ENCODE assay signal across 8 cellular contexts in genomic region chr19:11798391-11799296, GRCh38. TPM values are rescaled to one million over a fixed set of nuclear protein-coding genes. Genes with fewer than 3 reads are reported as not detected.
DNase-seq lines count a peak whose midpoint lies in the region; ATAC-seq, FAIRE-seq and TF ChIP-seq lines count a peak whose summit lies in the region.

ZNF491 (plus strand) TSS chr19:11798523; CDS start chr19:11805954, 7,431 bp downstream.

- H3K9me3 ChIP-seq in keratinocyte (ENCODE audit: control insufficient read depth, low read depth, low read length), result no peaks in the 10 kb centered on the region

- no peaks in the 10 kb centered on the region for H3K27me3 ChIP-seq in keratinocyte (ENCODE audit: control insufficient read depth, extremely low read depth, insufficient read depth, low read length)

- no peaks in the 10 kb centered on the region for H3K36me3 Mint-ChIP-seq in central memory CD8-positive, alpha-beta T cell (ENCODE audit: insufficient read depth)

- dilution Hi-C loops in keratinocyte (cut with MboI; ENCODE audit: extremely low pct_ligation_motif_present, low sequenced_read_pairs), result no loop called here

- peak within 1 kb of the TSS; percentile 82 for H3K4me3 Mint-ChIP-seq in central memory CD8-positive, alpha-beta T cell

- H3K79me2 ChIP-seq in keratinocyte (ENCODE audit: control insufficient read depth, insufficient read depth, low read length), result no peaks in the 10 kb centered on the region

- TF ChIP-seq CTCF in keratinocyte (optimal IDR thresholded peaks at IDR 0.05 in 1 of 3, IDR thresholded peaks at IDR 0.05 in 1 of 3, conservative IDR thresholded peaks at IDR 0.05 in 1 of 3; ENCODE audit: extremely low read depth in 1 of 3, insufficient read depth in 2 of 3, low read length in 3 of 3), result peak in 2 of 3 experiments; percentile 22 to 25

- peak within 1 kb of the TSS; percentile 97 for H2AFZ ChIP-seq in keratinocyte (ENCODE audit: control insufficient read depth, low read length)

- peaks cover 9% of the 10 kb centered on the region for H3K4me1 ChIP-seq in keratinocyte (ENCODE audit: control insufficient read depth, extremely low read depth, insufficient read depth, low read length)

- peaks cover 4% of the 10 kb centered on the region for H3K9me3 Mint-ChIP-seq in central memory CD8-positive, alpha-beta T cell

- peak within 1 kb of the TSS; percentile 75 for H3K9ac ChIP-seq in keratinocyte (ENCODE audit: control insufficient read depth, extremely low read depth, insufficient read depth, low read length)

- FAIRE-seq in keratinocyte (lab: Jason Lieb, UNC), result peak; percentile 44

- no peaks in the 10 kb centered on the region for H3K36me3 ChIP-seq in keratinocyte (ENCODE audit: control insufficient read depth in 2 of 2, extremely low read depth in 1 of 2, insufficient read depth in 2 of 2, low read length in 2 of 2)

- no peak within 1 kb of the TSS for H3K27ac ChIP-seq in keratinocyte (ENCODE audit: control insufficient read depth, insufficient read depth, low read length)

- peak within 1 kb of the TSS; percentile 52 to 80 (median 78) for H3K4me3 ChIP-seq in keratinocyte (ENCODE audit: control insufficient read depth in 2 of 3, extremely low read depth in 1 of 3, insufficient read depth in 2 of 3, low read depth in 1 of 3, low read length in 3 of 3)

- no peaks in the 10 kb centered on the region for H4K20me1 ChIP-seq in keratinocyte (ENCODE audit: control insufficient read depth, extremely low read depth, insufficient read depth, low read length)

- DNase-seq in NCI-H2171 (lab: John Stamatoyannopoulos, UW), result peak; percentile 64
- peak; percentile 60 to 70 (median 68) for DNase-seq in activated CD4-positive, CD25-positive, alpha-beta regulatory T cell (lab: John Stamatoyannopoulos, UW)
- peak; percentile 51 to 64 for DNase-seq in central memory CD8-positive, alpha-beta T cell (ENCODE audit: low spot score in 2 of 2)
- DNase-seq in keratinocyte (ENCODE audit: low read depth, low spot score), result no peak
- peak; percentile 80 to 87 for DNase-seq in stimulated activated CD4-positive, alpha-beta T cell treated with anti-CD3 and anti-CD28 coated beads, Interleukin-12 subunit alpha, Interleukin-12 subunit beta, amount 100 ng/mL, for 24 hours (ENCODE audit: low read depth in 2 of 2)
- DNase-seq in NCI-H226, result no peak

- peak; percentile 95 for ATAC-seq in GM18502 (IDR thresholded peaks at IDR 0.05; ENCODE audit: poor library complexity, unreplicated experiment)
- ATAC-seq in HG03025 (IDR thresholded peaks at IDR 0.05; ENCODE audit: low FRiP score, unreplicated experiment), result peak; percentile 87
- ATAC-seq in central memory CD8-positive, alpha-beta T cell (replicated peaks; ENCODE audit: extremely low read depth, poor library complexity, severe bottlenecking), result peak; percentile 98

- H3K4me2 ChIP-seq in keratinocyte (ENCODE audit: control insufficient read depth, extremely low read depth, insufficient read depth, low read depth, low read length), result peak within 1 kb of the TSS; percentile 90

- H3K27me3 Mint-ChIP-seq in central memory CD8-positive, alpha-beta T cell, result no peaks in the 10 kb centered on the region

- peaks cover 16% of the 10 kb centered on the region for H3K4me1 Mint-ChIP-seq in central memory CD8-positive, alpha-beta T cell

- peak within 1 kb of the TSS; percentile 65 for H3K27ac Mint-ChIP-seq in central memory CD8-positive, alpha-beta T cell (ENCODE audit: low read depth)

- no peaks in the 10 kb centered on the region for H3K9me1 ChIP-seq in keratinocyte (ENCODE audit: control insufficient read depth, extremely low read depth, insufficient read depth, low read length)

RNA-seq across cellular contexts. Expression of gene ZNF491, which starts in this region (rescaled TPM):
- 0.36 to 1.3 TPM (median 0.76 TPM) in 3 replicates for polyA plus RNA-seq in keratinocyte
- polyA plus RNA-seq in keratinocyte (2011; ENCODE audit: low read depth), result 0.32 TPM
- polyA plus RNA-seq in keratinocyte (2011; cell fraction: cytosol; rRNA removed), result 0.23 and 0.63 TPM in 2 replicates
- 1.5 and 1.8 TPM in 2 replicates for polyA plus RNA-seq in keratinocyte (2011; cell fraction: nucleus; rRNA removed)
- 0.39 and 0.42 TPM in 2 replicates for polyA plus RNA-seq in keratinocyte (2012; ENCODE audit: low replicate concordance)
- 0.66 to 1.2 TPM (median 0.99 TPM) in 3 replicates for polyA minus RNA-seq in keratinocyte
- not detected for polyA minus RNA-seq in keratinocyte (2011; cell fraction: cytosol; rRNA and poly(A)+ RNA removed)
- polyA minus RNA-seq in keratinocyte (2011; cell fraction: nucleus; rRNA and poly(A)+ RNA removed), result 1.6 and 2.2 TPM in 2 replicates

Comparison
In these comparisons a context has a peak if more than half of its experiments do, and no peak if none do; other contexts are left out.
1. DNase-seq: peak in NCI-H2171 (single experiment), activated CD4-positive, CD25-positive, alpha-beta regulatory T cell (4 of 4), central memory CD8-positive, alpha-beta T cell (2 of 2) and stimulated activated CD4-positive, alpha-beta T cell treated with anti-CD3 and anti-CD28 coated beads, Interleukin-12 subunit alpha, Interleukin-12 subunit beta, amount 100 ng/mL, for 24 hours (2 of 2); none in keratinocyte (single experiment) and NCI-H226 (single experiment).
2. Peak in every context shown above with its lines, with median percentiles within 50 percentile points of each other: ATAC-seq.